In genomic region chr1:65980241-65980640, GRCh38 we compare ENCODE assay signal across 24 cellular contexts.
"Had no signal": no experiment of that assay in that cellular context is flagged by ENCODE, and none has a peak within 500 bp of the region (broad histone marks: within the 10 kb centered on the region; RNA-seq: fewer than 3 reads in every experiment).

No MANE protein-coding gene starts in this region.

- H3K4me3 Mint-ChIP-seq: naive thymus-derived CD4-positive, alpha-beta T cell; neural progenitor cell had no signal

- H3K27ac Mint-ChIP-seq: naive thymus-derived CD4-positive, alpha-beta T cell had no signal

- H3K4me1 ChIP-seq: esophagus squamous epithelium, gastroesophageal sphincter, left ventricle myocardium inferior, lower lobe of right lung, neural progenitor cell, testis, upper lobe of right lung, vagina had no signal

- H3K4me1 Mint-ChIP-seq: naive thymus-derived CD4-positive, alpha-beta T cell had no signal

- H2AFZ ChIP-seq: neural progenitor cell had no signal

- H3K9me3 ChIP-seq: lower lobe of right lung, ovary, testis, upper lobe of right lung had no signal

- ATAC-seq: gastroesophageal sphincter; left cardiac atrium; lower lobe of right lung; naive thymus-derived CD4-positive, alpha-beta T cell; right cardiac atrium; upper lobe of right lung had no signal

- H3K27me3 ChIP-seq: esophagus squamous epithelium, gastroesophageal sphincter, neural progenitor cell, ovary, testis, tibial nerve, upper lobe of right lung, vagina had no signal

- H3K9ac ChIP-seq: neural progenitor cell had no signal

- H3K4me2 ChIP-seq: neural progenitor cell, smooth muscle cell had no signal

- H3K36me3 ChIP-seq: esophagus squamous epithelium, gastroesophageal sphincter, left ventricle myocardium inferior, lower lobe of right lung, neural progenitor cell, ovary, upper lobe of right lung, vagina had no signal

- DNase-seq: cerebellar nuclear complex; cortex of kidney; effector memory CD4-positive, alpha-beta T cell; esophagus squamous epithelium; foreskin fibroblast; glutamatergic neuron; left cardiac atrium; left ventricle myocardium inferior; lower lobe of right lung; mesendoderm; naive thymus-derived CD4-positive, alpha-beta T cell; nucleus accumbens; ovary; right cardiac atrium; stimulated activated CD4-positive, alpha-beta T cell treated with anti-CD3 and anti-CD28 coated beads, Interleukin-2, amount 100 ng/mL, for 48 hours; stimulated activated naive CD4-positive, alpha-beta T cell treated with Interleukin-2 at 50 U/mL for 16 hours; testis; upper lobe of right lung had no signal

- H3K4me3 ChIP-seq: esophagus squamous epithelium, gastroesophageal sphincter, left ventricle myocardium inferior, lower lobe of right lung, neural progenitor cell, ovary, smooth muscle cell, testis, tibial nerve, upper lobe of right lung, vagina had no signal

- H3K27ac ChIP-seq: epithelial cell of prostate, esophagus squamous epithelium, gastroesophageal sphincter, left ventricle myocardium inferior, lower lobe of right lung, neural progenitor cell, ovary, upper lobe of right lung, vagina had no signal
